1 cellular context compared by ENCODE assay signal in genomic region chr1:50265790-50266314, GRCh38.
TF ChIP-seq lines count a peak whose summit lies in the region.

No MANE protein-coding gene starts in this region.

TF ChIP-seq in SK-N-SH, 30 proteins besides CTCF, POLR2A, EP300 and RAD21 (continued from another document):
- TF ChIP-seq USF2 (IDR thresholded peaks at IDR 0.05; ENCODE audit: borderline replicate concordance, low read depth, low read length): no peak
